ENCODE assay signal across 1 cellular context in the genomic region with DNA sequence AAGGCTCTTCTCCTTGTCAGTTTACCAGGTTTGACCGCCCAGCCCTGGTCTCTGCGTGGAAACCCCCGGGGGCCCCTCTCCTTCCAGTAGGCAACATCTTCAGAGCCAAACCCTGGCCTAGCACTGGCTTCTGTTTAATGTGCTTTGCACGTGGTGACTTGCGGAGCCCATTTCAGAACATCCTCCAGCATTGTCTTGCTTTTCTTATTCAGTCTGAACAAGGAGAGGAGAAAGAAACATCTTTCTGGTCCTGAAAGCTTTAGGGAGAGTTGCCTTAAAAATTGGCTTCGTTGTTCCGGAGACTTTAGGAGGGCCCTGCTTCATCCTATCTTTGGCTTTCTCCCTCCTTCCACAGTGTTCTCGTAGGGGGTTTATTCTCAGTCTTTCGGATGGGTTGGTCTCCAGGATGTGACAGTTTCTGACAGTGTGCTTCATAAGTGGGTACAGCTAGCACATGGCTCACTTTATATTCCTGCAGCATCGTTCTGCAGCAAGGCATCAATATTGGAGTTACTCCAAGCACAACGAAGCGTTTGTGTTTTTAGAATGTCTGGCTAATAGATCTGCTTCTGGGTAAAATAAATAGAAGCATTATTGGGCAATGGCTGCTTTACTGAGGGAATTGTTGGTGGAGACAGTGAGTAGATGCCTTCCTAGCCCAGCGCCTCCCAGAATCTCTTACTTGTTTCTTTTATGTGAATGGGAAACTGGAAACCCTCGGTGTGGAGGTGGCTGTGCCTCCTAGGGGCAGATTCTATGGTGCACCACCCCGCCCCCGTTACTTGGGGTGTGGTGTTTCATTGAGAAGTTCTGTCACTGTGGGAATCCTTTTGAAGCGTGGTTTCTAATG.
TF ChIP-seq lines count a peak whose summit lies in the region.

No MANE protein-coding gene starts in this region.

TF ChIP-seq in HepG2, 621 proteins besides CTCF, POLR2A, EP300 and RAD21 (continued from another document):
- TF ChIP-seq, protein P1, sequence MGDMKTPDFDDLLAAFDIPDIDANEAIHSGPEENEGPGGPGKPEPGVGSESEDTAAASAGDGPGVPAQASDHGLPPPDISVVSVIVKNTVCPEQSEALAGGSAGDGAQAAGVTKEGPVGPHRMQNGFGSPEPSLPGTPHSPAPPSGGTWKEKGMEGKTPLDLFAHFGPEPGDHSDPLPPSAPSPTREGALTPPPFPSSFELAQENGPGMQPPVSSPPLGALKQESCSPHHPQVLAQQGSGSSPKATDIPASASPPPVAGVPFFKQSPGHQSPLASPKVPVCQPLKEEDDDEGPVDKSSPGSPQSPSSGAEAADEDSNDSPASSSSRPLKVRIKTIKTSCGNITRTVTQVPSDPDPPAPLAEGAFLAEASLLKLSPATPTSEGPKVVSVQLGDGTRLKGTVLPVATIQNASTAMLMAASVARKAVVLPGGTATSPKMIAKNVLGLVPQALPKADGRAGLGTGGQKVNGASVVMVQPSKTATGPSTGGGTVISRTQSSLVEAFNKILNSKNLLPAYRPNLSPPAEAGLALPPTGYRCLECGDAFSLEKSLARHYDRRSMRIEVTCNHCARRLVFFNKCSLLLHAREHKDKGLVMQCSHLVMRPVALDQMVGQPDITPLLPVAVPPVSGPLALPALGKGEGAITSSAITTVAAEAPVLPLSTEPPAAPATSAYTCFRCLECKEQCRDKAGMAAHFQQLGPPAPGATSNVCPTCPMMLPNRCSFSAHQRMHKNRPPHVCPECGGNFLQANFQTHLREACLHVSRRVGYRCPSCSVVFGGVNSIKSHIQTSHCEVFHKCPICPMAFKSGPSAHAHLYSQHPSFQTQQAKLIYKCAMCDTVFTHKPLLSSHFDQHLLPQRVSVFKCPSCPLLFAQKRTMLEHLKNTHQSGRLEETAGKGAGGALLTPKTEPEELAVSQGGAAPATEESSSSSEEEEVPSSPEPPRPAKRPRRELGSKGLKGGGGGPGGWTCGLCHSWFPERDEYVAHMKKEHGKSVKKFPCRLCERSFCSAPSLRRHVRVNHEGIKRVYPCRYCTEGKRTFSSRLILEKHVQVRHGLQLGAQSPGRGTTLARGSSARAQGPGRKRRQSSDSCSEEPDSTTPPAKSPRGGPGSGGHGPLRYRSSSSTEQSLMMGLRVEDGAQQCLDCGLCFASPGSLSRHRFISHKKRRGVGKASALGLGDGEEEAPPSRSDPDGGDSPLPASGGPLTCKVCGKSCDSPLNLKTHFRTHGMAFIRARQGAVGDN (CRISPR knock-in tag; IDR thresholded peaks at IDR 0.05), result peak; percentile 11
- TF ChIP-seq, protein P2, sequence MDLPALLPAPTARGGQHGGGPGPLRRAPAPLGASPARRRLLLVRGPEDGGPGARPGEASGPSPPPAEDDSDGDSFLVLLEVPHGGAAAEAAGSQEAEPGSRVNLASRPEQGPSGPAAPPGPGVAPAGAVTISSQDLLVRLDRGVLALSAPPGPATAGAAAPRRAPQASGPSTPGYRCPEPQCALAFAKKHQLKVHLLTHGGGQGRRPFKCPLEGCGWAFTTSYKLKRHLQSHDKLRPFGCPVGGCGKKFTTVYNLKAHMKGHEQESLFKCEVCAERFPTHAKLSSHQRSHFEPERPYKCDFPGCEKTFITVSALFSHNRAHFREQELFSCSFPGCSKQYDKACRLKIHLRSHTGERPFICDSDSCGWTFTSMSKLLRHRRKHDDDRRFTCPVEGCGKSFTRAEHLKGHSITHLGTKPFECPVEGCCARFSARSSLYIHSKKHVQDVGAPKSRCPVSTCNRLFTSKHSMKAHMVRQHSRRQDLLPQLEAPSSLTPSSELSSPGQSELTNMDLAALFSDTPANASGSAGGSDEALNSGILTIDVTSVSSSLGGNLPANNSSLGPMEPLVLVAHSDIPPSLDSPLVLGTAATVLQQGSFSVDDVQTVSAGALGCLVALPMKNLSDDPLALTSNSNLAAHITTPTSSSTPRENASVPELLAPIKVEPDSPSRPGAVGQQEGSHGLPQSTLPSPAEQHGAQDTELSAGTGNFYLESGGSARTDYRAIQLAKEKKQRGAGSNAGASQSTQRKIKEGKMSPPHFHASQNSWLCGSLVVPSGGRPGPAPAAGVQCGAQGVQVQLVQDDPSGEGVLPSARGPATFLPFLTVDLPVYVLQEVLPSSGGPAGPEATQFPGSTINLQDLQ (CRISPR knock-in tag; IDR thresholded peaks at IDR 0.05), result no peak
- TF ChIP-seq IKZF1 (IDR thresholded peaks at IDR 0.05), result no peak
- TF ChIP-seq NFRKB (IDR thresholded peaks at IDR 0.05), result no peak
- peak; percentile 51; the same call in 1 of the 2 replicates for TF ChIP-seq NCOA2 (CRISPR knock-in tag; IDR thresholded peaks at IDR 0.05)
- TF ChIP-seq, protein P3, sequence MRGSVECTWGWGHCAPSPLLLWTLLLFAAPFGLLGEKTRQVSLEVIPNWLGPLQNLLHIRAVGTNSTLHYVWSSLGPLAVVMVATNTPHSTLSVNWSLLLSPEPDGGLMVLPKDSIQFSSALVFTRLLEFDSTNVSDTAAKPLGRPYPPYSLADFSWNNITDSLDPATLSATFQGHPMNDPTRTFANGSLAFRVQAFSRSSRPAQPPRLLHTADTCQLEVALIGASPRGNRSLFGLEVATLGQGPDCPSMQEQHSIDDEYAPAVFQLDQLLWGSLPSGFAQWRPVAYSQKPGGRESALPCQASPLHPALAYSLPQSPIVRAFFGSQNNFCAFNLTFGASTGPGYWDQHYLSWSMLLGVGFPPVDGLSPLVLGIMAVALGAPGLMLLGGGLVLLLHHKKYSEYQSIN (CRISPR knock-in tag; IDR thresholded peaks at IDR 0.05; ENCODE audit: borderline replicate concordance), result no peak
- TF ChIP-seq, protein P4, sequence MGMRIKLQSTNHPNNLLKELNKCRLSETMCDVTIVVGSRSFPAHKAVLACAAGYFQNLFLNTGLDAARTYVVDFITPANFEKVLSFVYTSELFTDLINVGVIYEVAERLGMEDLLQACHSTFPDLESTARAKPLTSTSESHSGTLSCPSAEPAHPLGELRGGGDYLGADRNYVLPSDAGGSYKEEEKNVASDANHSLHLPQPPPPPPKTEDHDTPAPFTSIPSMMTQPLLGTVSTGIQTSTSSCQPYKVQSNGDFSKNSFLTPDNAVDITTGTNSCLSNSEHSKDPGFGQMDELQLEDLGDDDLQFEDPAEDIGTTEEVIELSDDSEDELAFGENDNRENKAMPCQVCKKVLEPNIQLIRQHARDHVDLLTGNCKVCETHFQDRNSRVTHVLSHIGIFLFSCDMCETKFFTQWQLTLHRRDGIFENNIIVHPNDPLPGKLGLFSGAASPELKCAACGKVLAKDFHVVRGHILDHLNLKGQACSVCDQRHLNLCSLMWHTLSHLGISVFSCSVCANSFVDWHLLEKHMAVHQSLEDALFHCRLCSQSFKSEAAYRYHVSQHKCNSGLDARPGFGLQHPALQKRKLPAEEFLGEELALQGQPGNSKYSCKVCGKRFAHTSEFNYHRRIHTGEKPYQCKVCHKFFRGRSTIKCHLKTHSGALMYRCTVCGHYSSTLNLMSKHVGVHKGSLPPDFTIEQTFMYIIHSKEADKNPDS (CRISPR knock-in tag; IDR thresholded peaks at IDR 0.05), result no peak
- TF ChIP-seq RFX5 (IDR thresholded peaks at IDR 0.05; ENCODE audit: low read depth, low read length), result no peak
- no peak for TF ChIP-seq ZNF33A (CRISPR knock-in tag; IDR thresholded peaks at IDR 0.05; ENCODE audit: borderline replicate concordance)
- no peak for TF ChIP-seq ZKSCAN1 (IDR thresholded peaks at IDR 0.05; ENCODE audit: low read length)
- no peak for TF ChIP-seq SMARCE1 (IDR thresholded peaks at IDR 0.05; ENCODE audit: borderline replicate concordance)
- TF ChIP-seq ZNF788 (CRISPR knock-in tag; IDR thresholded peaks at IDR 0.05; ENCODE audit: borderline replicate concordance), result no peak
- no peak for TF ChIP-seq NFIB (CRISPR knock-in tag; IDR thresholded peaks at IDR 0.05; ENCODE audit: borderline replicate concordance)
- TF ChIP-seq NR2F6 (IDR thresholded peaks at IDR 0.05), result peak; percentile 22; the same call in 1 of the 2 replicates
- peak; percentile 45 for TF ChIP-seq NR2F6 (CRISPR knock-in tag; IDR thresholded peaks at IDR 0.05)
- no peak for TF ChIP-seq HOXA5 (CRISPR knock-in tag; IDR thresholded peaks at IDR 0.05)
- no peak for TF ChIP-seq ZNF230 (CRISPR knock-in tag; IDR thresholded peaks at IDR 0.05)
- TF ChIP-seq, protein P5, sequence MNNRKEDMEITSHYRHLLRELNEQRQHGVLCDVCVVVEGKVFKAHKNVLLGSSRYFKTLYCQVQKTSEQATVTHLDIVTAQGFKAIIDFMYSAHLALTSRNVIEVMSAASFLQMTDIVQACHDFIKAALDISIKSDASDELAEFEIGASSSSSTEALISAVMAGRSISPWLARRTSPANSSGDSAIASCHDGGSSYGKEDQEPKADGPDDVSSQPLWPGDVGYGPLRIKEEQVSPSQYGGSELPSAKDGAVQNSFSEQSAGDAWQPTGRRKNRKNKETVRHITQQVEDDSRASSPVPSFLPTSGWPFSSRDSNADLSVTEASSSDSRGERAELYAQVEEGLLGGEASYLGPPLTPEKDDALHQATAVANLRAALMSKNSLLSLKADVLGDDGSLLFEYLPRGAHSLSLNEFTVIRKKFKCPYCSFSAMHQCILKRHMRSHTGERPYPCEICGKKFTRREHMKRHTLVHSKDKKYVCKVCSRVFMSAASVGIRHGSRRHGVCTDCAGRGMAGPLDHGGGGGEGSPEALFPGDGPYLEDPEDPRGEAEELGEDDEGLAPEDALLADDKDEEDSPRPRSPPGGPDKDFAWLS (CRISPR knock-in tag; IDR thresholded peaks at IDR 0.05; ENCODE audit: borderline replicate concordance), result no peak
- TF ChIP-seq, protein P6, sequence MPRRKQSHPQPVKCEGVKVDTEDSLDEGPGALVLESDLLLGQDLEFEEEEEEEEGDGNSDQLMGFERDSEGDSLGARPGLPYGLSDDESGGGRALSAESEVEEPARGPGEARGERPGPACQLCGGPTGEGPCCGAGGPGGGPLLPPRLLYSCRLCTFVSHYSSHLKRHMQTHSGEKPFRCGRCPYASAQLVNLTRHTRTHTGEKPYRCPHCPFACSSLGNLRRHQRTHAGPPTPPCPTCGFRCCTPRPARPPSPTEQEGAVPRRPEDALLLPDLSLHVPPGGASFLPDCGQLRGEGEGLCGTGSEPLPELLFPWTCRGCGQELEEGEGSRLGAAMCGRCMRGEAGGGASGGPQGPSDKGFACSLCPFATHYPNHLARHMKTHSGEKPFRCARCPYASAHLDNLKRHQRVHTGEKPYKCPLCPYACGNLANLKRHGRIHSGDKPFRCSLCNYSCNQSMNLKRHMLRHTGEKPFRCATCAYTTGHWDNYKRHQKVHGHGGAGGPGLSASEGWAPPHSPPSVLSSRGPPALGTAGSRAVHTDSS (CRISPR knock-in tag; conservative IDR thresholded peaks at IDR 0.05), result no peak
- TF ChIP-seq, protein P7, sequence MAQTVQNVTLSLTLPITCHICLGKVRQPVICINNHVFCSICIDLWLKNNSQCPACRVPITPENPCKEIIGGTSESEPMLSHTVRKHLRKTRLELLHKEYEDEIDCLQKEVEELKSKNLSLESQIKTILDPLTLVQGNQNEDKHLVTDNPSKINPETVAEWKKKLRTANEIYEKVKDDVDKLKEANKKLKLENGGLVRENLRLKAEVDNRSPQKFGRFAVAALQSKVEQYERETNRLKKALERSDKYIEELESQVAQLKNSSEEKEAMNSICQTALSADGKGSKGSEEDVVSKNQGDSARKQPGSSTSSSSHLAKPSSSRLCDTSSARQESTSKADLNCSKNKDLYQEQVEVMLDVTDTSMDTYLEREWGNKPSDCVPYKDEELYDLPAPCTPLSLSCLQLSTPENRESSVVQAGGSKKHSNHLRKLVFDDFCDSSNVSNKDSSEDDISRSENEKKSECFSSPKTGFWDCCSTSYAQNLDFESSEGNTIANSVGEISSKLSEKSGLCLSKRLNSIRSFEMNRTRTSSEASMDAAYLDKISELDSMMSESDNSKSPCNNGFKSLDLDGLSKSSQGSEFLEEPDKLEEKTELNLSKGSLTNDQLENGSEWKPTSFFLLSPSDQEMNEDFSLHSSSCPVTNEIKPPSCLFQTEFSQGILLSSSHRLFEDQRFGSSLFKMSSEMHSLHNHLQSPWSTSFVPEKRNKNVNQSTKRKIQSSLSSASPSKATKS (CRISPR knock-in tag; IDR thresholded peaks at IDR 0.05), result 0 out of 2 replicates have a peak, but pooled peaks have one; percentile 36
- no peak for TF ChIP-seq ZNF652 (CRISPR knock-in tag; IDR thresholded peaks at IDR 0.05; ENCODE audit: borderline replicate concordance, low read depth)
- TF ChIP-seq ATF1 (CRISPR knock-in tag; IDR thresholded peaks at IDR 0.05), result no peak
- no peak for TF ChIP-seq NR3C1 (CRISPR knock-in tag; IDR thresholded peaks at IDR 0.05)
- TF ChIP-seq FOXP1 (IDR thresholded peaks at IDR 0.05), result no peak
- no peak for TF ChIP-seq FOXP1 (CRISPR knock-in tag; IDR thresholded peaks at IDR 0.05)
- no peak for TF ChIP-seq ZNF496 (CRISPR knock-in tag; IDR thresholded peaks at IDR 0.05; ENCODE audit: insufficient replicate concordance)
- no peak for TF ChIP-seq SNAPC2 (CRISPR knock-in tag; IDR thresholded peaks at IDR 0.05)
- TF ChIP-seq, protein P8, sequence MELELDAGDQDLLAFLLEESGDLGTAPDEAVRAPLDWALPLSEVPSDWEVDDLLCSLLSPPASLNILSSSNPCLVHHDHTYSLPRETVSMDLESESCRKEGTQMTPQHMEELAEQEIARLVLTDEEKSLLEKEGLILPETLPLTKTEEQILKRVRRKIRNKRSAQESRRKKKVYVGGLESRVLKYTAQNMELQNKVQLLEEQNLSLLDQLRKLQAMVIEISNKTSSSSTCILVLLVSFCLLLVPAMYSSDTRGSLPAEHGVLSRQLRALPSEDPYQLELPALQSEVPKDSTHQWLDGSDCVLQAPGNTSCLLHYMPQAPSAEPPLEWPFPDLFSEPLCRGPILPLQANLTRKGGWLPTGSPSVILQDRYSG (CRISPR knock-in tag; IDR thresholded peaks at IDR 0.05), result no peak
- TF ChIP-seq FOXM1 (CRISPR knock-in tag; IDR thresholded peaks at IDR 0.05), result no peak
- TF ChIP-seq, protein P9, sequence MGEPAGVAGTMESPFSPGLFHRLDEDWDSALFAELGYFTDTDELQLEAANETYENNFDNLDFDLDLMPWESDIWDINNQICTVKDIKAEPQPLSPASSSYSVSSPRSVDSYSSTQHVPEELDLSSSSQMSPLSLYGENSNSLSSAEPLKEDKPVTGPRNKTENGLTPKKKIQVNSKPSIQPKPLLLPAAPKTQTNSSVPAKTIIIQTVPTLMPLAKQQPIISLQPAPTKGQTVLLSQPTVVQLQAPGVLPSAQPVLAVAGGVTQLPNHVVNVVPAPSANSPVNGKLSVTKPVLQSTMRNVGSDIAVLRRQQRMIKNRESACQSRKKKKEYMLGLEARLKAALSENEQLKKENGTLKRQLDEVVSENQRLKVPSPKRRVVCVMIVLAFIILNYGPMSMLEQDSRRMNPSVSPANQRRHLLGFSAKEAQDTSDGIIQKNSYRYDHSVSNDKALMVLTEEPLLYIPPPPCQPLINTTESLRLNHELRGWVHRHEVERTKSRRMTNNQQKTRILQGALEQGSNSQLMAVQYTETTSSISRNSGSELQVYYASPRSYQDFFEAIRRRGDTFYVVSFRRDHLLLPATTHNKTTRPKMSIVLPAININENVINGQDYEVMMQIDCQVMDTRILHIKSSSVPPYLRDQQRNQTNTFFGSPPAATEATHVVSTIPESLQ (CRISPR knock-in tag; conservative IDR thresholded peaks at IDR 0.05), result 0 out of 2 replicates have a peak, but pooled peaks have one; percentile 53
- TF ChIP-seq ZNF772 (CRISPR knock-in tag; IDR thresholded peaks at IDR 0.05), result no peak
